Comparison of ENCODE assay signal across 8 cellular contexts in the genomic region with DNA sequence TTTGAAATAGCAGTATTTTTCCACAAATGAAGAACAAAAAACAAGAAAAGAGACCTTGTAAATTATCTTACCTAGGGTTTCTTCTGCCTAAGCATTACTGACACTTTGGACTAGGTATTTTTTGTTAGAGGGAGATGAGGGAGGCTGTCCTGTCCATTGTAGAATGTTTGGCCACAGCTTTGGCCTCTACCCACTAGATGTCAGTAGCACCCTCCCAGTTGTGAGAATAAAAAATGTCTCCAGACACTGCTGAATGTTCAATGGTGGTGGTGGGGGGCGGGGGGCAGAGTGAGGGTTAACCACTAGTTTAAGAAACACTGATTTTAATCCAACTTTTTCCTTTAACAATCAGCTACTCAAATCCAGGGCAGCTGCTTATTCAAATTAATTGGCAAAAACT. TPM values are rescaled to one million over a fixed set of nuclear protein-coding genes. Genes with fewer than 3 reads are reported as not detected.
A peak's percentile ranks its signal among the peaks of the same experiment; 100 is the strongest.
DNase-seq lines count a peak whose midpoint lies in the region; ATAC-seq, FAIRE-seq and TF ChIP-seq lines count a peak whose summit lies in the region.

No MANE protein-coding gene starts in this region.

- intact Hi-C loops in colonic mucosa (cut with DNase I): loop anchor here (10.0 kb wide), 1 partner anchor 400 kb away; no protein-coding TSS in a partner anchor

- in situ Hi-C loops in astrocyte of the cerebellum (cut with HindIII; ENCODE audit: low sequenced_read_pairs): no loop called here

- TF ChIP-seq CTCF in astrocyte of the cerebellum (IDR thresholded peaks at IDR 0.05; ENCODE audit: low read depth, low read length, missing control alignments) (peak; percentile 71), lung (IDR thresholded peaks at IDR 0.05; ENCODE audit: control extremely low read depth, extremely low read depth) (peak; percentile 27), colonic mucosa (IDR thresholded peaks at IDR 0.05) (no peak)

- no peak for FAIRE-seq in RCC 7860 (lab: Jason Lieb, UNC)

- no peak overlapping the region for H3K9ac ChIP-seq in colonic mucosa (ENCODE audit: low read depth in 2 of 2, low read length in 2 of 2)

- 79 to 94% methylated on average over 1 of the region's 1 CpG for WGBS in lung, 2 donors

- H3K27me3 ChIP-seq in lung (ENCODE audit: control insufficient read depth, insufficient read depth) (no peaks in the 10 kb centered on the region), colonic mucosa (no peaks in the 10 kb centered on the region)

- peaks cover 0 to 4% of the 10 kb centered on the region in 2 donors for H3K4me1 ChIP-seq in lung (ENCODE audit: control insufficient read depth in 2 of 2, insufficient read depth in 2 of 2, low read length in 2 of 2)
- no peaks in the 10 kb centered on the region for H3K4me1 ChIP-seq in colonic mucosa

- no peak overlapping the region for H3K4me3 ChIP-seq in astrocyte of the cerebellum (ENCODE audit: low read depth, low read length)
- no peak overlapping the region for H3K4me3 ChIP-seq in lung
- no peak overlapping the region for H3K4me3 ChIP-seq in colonic mucosa

- ATAC-seq in GM19023 (IDR thresholded peaks at IDR 0.05; ENCODE audit: unreplicated experiment) (peak; percentile 72), HG03280 (IDR thresholded peaks at IDR 0.05; ENCODE audit: unreplicated experiment) (peak; percentile 86), lung (ENCODE audit: insufficient read depth, low FRiP score) (no peak)

- H3K27ac ChIP-seq in lung (ENCODE audit: low read depth in 1 of 2, low read length in 1 of 2) (no peak overlapping the region), colonic mucosa (no peak overlapping the region)

- DNase-seq in Ammon's horn (ENCODE audit: low spot score): peak; percentile 53
- no peak for DNase-seq in astrocyte of the cerebellum (ENCODE audit: low read depth)
- no peak for DNase-seq in lung (ENCODE audit: low spot score)
- DNase-seq in colonic mucosa: no peak
- no peak for DNase-seq in HuH-7.5 (ENCODE audit: low spot score)
- DNase-seq in RCC 7860 (ENCODE audit: low spot score): no peak

- H3K9me3 ChIP-seq in lung (ENCODE audit: control insufficient read depth in 2 of 2, insufficient read depth in 1 of 2, low read length in 1 of 2) (no peaks in the 10 kb centered on the region), colonic mucosa (no peaks in the 10 kb centered on the region)

- H3K36me3 ChIP-seq in lung (ENCODE audit: control insufficient read depth in 2 of 2, insufficient read depth in 2 of 2, low read length in 2 of 2) (peaks cover 9 to 17% of the 10 kb centered on the region in 2 donors), colonic mucosa (no peaks in the 10 kb centered on the region)

RNA-seq across cellular contexts. Expression of a gene that starts 25.8 kb away (rescaled TPM):
- total RNA-seq in lung (100 to 1,000 TPM in 1 of 2 donors, 10 to 100 TPM in 1; 32.7 to 101 TPM), colonic mucosa (10 to 100 TPM; 26.7 to 33.2 TPM)
- 10 to 100 TPM; 11.0 to 15.3 TPM for polyA plus RNA-seq in lung

RNA-seq across cellular contexts. Expression of a gene that starts 56.5 kb away (rescaled TPM):
- 10 to 100 TPM; 50.5 to 72.6 TPM for total RNA-seq in lung
- polyA plus RNA-seq in lung: 10 to 100 TPM; 19.0 to 39.0 TPM
- total RNA-seq in colonic mucosa: 10 to 100 TPM; 25.0 to 50.1 TPM

RNA-seq across cellular contexts. Expression of a gene that starts 56.6 kb away (rescaled TPM):
- 10 to 100 TPM; 17.8 to 53.7 TPM for total RNA-seq in lung
- 10 to 100 TPM; 19.0 to 24.3 TPM for polyA plus RNA-seq in lung
- total RNA-seq in colonic mucosa: 10 to 100 TPM; 12.7 to 12.8 TPM
